38 cellular contexts compared by ENCODE assay signal in genomic region chr3:196498297-196498696, GRCh38. TPM values are rescaled to one million over a fixed set of nuclear protein-coding genes. Genes with fewer than 3 reads are reported as not detected.
DNase-seq lines count a peak whose midpoint lies in the region; ATAC-seq, FAIRE-seq and TF ChIP-seq lines count a peak whose summit lies in the region.
"Had no signal": no experiment of that assay in that cellular context is flagged by ENCODE, and none has a peak within 500 bp of the region (broad histone marks: within the 10 kb centered on the region; RNA-seq: fewer than 3 reads in every experiment).

No MANE protein-coding gene starts in this region.

- peaks cover 37% of the 10 kb centered on the region for H3K4me1 Mint-ChIP-seq in T-helper 2 cell treated with Interferon-gamma antibody and Interleukin-4, amounts not matched to agents 5 μg/mL and 100 μg/mL, for 36 hours (ENCODE audit: low read depth)
- H3K4me1 Mint-ChIP-seq in brain = peaks cover 33% of the 10 kb centered on the region

- POLR2A ChIA-PET in IMR-90 (lab: Charles Lee; ENCODE audit: unreplicated experiment) = no interaction called here

- no peak overlapping the region for H3K9ac ChIP-seq in IMR-90 (ENCODE audit: low read depth, low read length)

- H2BK120ac ChIP-seq in IMR-90 (ENCODE audit: low read depth, low read length) = no peak overlapping the region

- no peak overlapping the region for H4K5ac ChIP-seq in IMR-90 (ENCODE audit: low read depth, low read length)

- dilution Hi-C loops in IMR-90 (cut with HindIII; ENCODE audit: low sequenced_read_pairs, unreplicated experiment) = no loop called here

- peaks cover 53% of the 10 kb centered on the region for H4K20me1 ChIP-seq in IMR-90 (ENCODE audit: insufficient read depth, low read length)

- no peak overlapping the region for H2BK15ac ChIP-seq in IMR-90 (ENCODE audit: low read depth, low read length)

- TF ChIP-seq POLR2A in IMR-90 (IDR thresholded peaks at IDR 0.05; ENCODE audit: low read depth, low read length) (no peak), gastrocnemius medialis (IDR thresholded peaks at IDR 0.05) (no peak)

- H3K36me3 Mint-ChIP-seq in T-helper 2 cell treated with Interferon-gamma antibody and Interleukin-4, amounts not matched to agents 5 μg/mL and 100 μg/mL, for 36 hours (ENCODE audit: low read depth) = peaks cover 64% of the 10 kb centered on the region
- peaks cover 82% of the 10 kb centered on the region for H3K36me3 Mint-ChIP-seq in brain

- H4K8ac ChIP-seq in IMR-90 (ENCODE audit: low read depth in 2 of 2, low read length in 2 of 2) = no peak overlapping the region

- peak overlapping the region; percentile 28 for H3K4me3 Mint-ChIP-seq in T-helper 2 cell treated with Interferon-gamma antibody and Interleukin-4, amounts not matched to agents 5 μg/mL and 100 μg/mL, for 36 hours
- H3K4me3 Mint-ChIP-seq in brain = peak overlapping the region in 3 of 5 experiments; percentile 8 to 57 (median 55)
- H3K4me3 Mint-ChIP-seq: dendritic cell treated with granulocyte-macrophage colony-stimulating factor and Interleukin-4, amounts not matched to agents 40 ng/mL and 50 ng/mL, for 4 days; endodermal cell had no signal

- H2BK5ac ChIP-seq in IMR-90 (ENCODE audit: low read depth, low read length, poor library complexity, severe bottlenecking) = no peak overlapping the region

- DNase-seq in T-helper 2 cell treated with Interferon-gamma antibody and Interleukin-4, amounts not matched to agents 5 μg/mL and 100 μg/mL, for 36 hours (ENCODE audit: low spot score) = no peak
- no peak for DNase-seq in T-helper 2 cell
- no peak for DNase-seq in IMR-90
- no peak for DNase-seq in gastrocnemius medialis
- DNase-seq in NOMO-1 treated with dmso at 0.1 percent for 144 hours (lab: John Stamatoyannopoulos, UW; ENCODE audit: unreplicated experiment) = no peak
- DNase-seq in stimulated activated CD8-positive, alpha-beta memory T cell treated with anti-CD3 and anti-CD28 coated beads, Interleukin-4, amount 100 ng/mL, for 48 hours = no peak
- no peak for DNase-seq in RCC 7860 (ENCODE audit: low spot score)
- DNase-seq: 8988T; activated CD4-positive, alpha-beta T cell treated with anti-CD3 and anti-CD28 coated beads, Interleukin-2, amount 50 U/mL, for 1 hour; activated CD4-positive, CD25-positive, alpha-beta regulatory T cell; activated gamma-delta T cell; activated T-cell treated with anti-CD3 and anti-CD28 coated beads, Interleukin-2, amount 50 U/mL, for 1 hour; central memory CD4-positive, alpha-beta T cell; DMS79 treated with DMSO at 0.1 percent for 48 hours; endodermal cell; GF-D8; glutamatergic neuron; Karpas-422; left lung; mesendoderm; MV-4-11; NCI-H1436 treated with DMSO at 0.1 percent for 48 hours; NCI-H345; NCI-H748 treated with DMSO at 0.1 percent for 48 hours; SJCRH30; stimulated activated CD4-positive, alpha-beta T cell treated with anti-CD3 and anti-CD28 coated beads, Interleukin-4, amount 100 ng/mL, for 24 hours; substantia nigra had no signal

- H3K23ac ChIP-seq in IMR-90 (ENCODE audit: low read depth, low read length) = no peak overlapping the region

- FAIRE-seq in RCC 7860 (lab: Jason Lieb, UNC) = no peak
- FAIRE-seq: islet of Langerhans had no signal

- BruUV-seq in IMR-90 (replicated peaks; lab: Mats Ljungman, UMichigan) = no TSS peak

- no peak overlapping the region for H3K27ac Mint-ChIP-seq in T-helper 2 cell treated with Interferon-gamma antibody and Interleukin-4, amounts not matched to agents 5 μg/mL and 100 μg/mL, for 36 hours
- no peak overlapping the region for H3K27ac Mint-ChIP-seq in brain
- H3K27ac Mint-ChIP-seq: dendritic cell treated with granulocyte-macrophage colony-stimulating factor and Interleukin-4, amounts not matched to agents 40 ng/mL and 50 ng/mL, for 4 days had no signal

- H2AK9ac ChIP-seq in IMR-90 (replicated peaks; ENCODE audit: low read depth, low read length, poor library complexity) = no peak overlapping the region

- H3K4me3 ChIP-seq in IMR-90 (ENCODE audit: insufficient read depth, low read depth, low read length) (no peak overlapping the region), gastrocnemius medialis (no peak overlapping the region)
- H3K4me3 ChIP-seq: ascending aorta, left lung, SJCRH30 had no signal

- WGBS in IMR-90 (ENCODE audit: extremely low coverage in 2 of 2, insufficient read length in 1 of 2), 2 experiments = no CpG with 5 or more reads among the region's 8 CpGs

- no peaks in the 10 kb centered on the region for H3K27me3 ChIP-seq in IMR-90 (ENCODE audit: control insufficient read depth, insufficient read depth, low read length)
- no peaks in the 10 kb centered on the region for H3K27me3 ChIP-seq in gastrocnemius medialis
- H3K27me3 ChIP-seq: ascending aorta, left lung, neutrophil, SJCRH30 had no signal

- H3K18ac ChIP-seq in IMR-90 (ENCODE audit: low read depth, low read length) = no peak overlapping the region

- H4K91ac ChIP-seq in IMR-90 (ENCODE audit: insufficient read depth, low read depth, low read length) = no peak overlapping the region

- H2BK20ac ChIP-seq in IMR-90 (ENCODE audit: low read depth, low read length) = no peak overlapping the region

- in situ Hi-C loops in IMR-90 (cut with MboI; ENCODE audit: low sequenced_read_pairs) = no loop called here
- in situ Hi-C loops in gastrocnemius medialis (cut with MboI; ENCODE audit: low sequenced_read_pairs in 4 of 4) = no loop called here

- no peak for TF ChIP-seq RAD21 in IMR-90 (IDR thresholded peaks at IDR 0.05; ENCODE audit: low read length)

- CTCF ChIA-PET in IMR-90 (lab: Yijun Ruan, JAX) = no interaction called here

- no peak for ATAC-seq in IMR-90 (ENCODE audit: low read depth)
- no peak for ATAC-seq in gastrocnemius medialis
- ATAC-seq: left lung, sciatic nerve had no signal

- no peak overlapping the region for H3K14ac ChIP-seq in IMR-90 (replicated peaks; ENCODE audit: low read depth, low read length)

- H3K4me2 ChIP-seq in IMR-90 (ENCODE audit: low read depth, low read length) = no peak overlapping the region

- H3K9me1 ChIP-seq in IMR-90 (ENCODE audit: insufficient read depth, low read length) = peaks cover 8% of the 10 kb centered on the region

- H3K4ac ChIP-seq in IMR-90 (ENCODE audit: low read depth, low read length) = no peak overlapping the region

- no peaks in the 10 kb centered on the region for H3K9me3 ChIP-seq in IMR-90 (ENCODE audit: control insufficient read depth, insufficient read depth, low read length)
- H3K9me3 ChIP-seq in gastrocnemius medialis = no peaks in the 10 kb centered on the region
- H3K9me3 ChIP-seq: ascending aorta, left lung, neutrophil, SJCRH30 had no signal

- H3K9me3 Mint-ChIP-seq in T-helper 2 cell treated with Interferon-gamma antibody and Interleukin-4, amounts not matched to agents 5 μg/mL and 100 μg/mL, for 36 hours = no peaks in the 10 kb centered on the region
- H3K9me3 Mint-ChIP-seq in brain = peaks cover 4 to 15% (median 5%) of the 10 kb centered on the region in 5 experiments
- H3K9me3 Mint-ChIP-seq: dendritic cell treated with granulocyte-macrophage colony-stimulating factor and Interleukin-4, amounts not matched to agents 40 ng/mL and 50 ng/mL, for 4 days; endodermal cell; type B pancreatic cell had no signal

- peaks cover 6 to 66% of the 10 kb centered on the region in 2 experiments; a peak in 3 of 4 replicates for H3K79me1 ChIP-seq in IMR-90 (ENCODE audit: low read depth in 1 of 2, low read length in 2 of 2)

- H2AFZ ChIP-seq in IMR-90 (replicated peaks; ENCODE audit: low read length, poor library complexity) = no peak overlapping the region

- H3K4me1 ChIP-seq in IMR-90 (ENCODE audit: control insufficient read depth, insufficient read depth, low read length) (peaks cover 2% of the 10 kb centered on the region; the same call in 1 of the 2 replicates), gastrocnemius medialis (peaks cover 23 to 33% of the 10 kb centered on the region in 2 donors)
- H3K4me1 ChIP-seq: SJCRH30 had no signal

- intact Hi-C loops in IMR-90 (cut with micrococcal nuclease) (no loop called here), gastrocnemius medialis (cut with DNase I; ENCODE audit: low total_unique reads) (no loop called here)

- no peak overlapping the region for H3K56ac ChIP-seq in IMR-90 (ENCODE audit: extremely low read depth, insufficient read depth, low read length)

- no peak overlapping the region for H2AK5ac ChIP-seq in IMR-90 (ENCODE audit: low read depth, low read length)

- H3K36me3 ChIP-seq in IMR-90 (ENCODE audit: control insufficient read depth, insufficient read depth, low read length) = peaks cover 3% of the 10 kb centered on the region; the same call in 1 of the 2 replicates
- no peaks in the 10 kb centered on the region for H3K36me3 ChIP-seq in gastrocnemius medialis
- H3K36me3 ChIP-seq: ascending aorta had no signal

- no peaks in the 10 kb centered on the region for H3K27me3 Mint-ChIP-seq in T-helper 2 cell treated with Interferon-gamma antibody and Interleukin-4, amounts not matched to agents 5 μg/mL and 100 μg/mL, for 36 hours (ENCODE audit: low read depth)
- H3K27me3 Mint-ChIP-seq in brain = peaks cover 17% of the 10 kb centered on the region
- H3K27me3 Mint-ChIP-seq: dendritic cell treated with granulocyte-macrophage colony-stimulating factor and Interleukin-4, amounts not matched to agents 40 ng/mL and 50 ng/mL, for 4 days; type B pancreatic cell had no signal

- TF ChIP-seq CTCF in IMR-90 (conservative IDR thresholded peaks at IDR 0.05; ENCODE audit: low read depth, low read length) (no peak), brain (conservative IDR thresholded peaks at IDR 0.05) (no peak), gastrocnemius medialis (IDR thresholded peaks at IDR 0.05 in 4 of 5, conservative IDR thresholded peaks at IDR 0.05 in 1 of 5) (no peak)

- H3K27ac ChIP-seq in IMR-90 (ENCODE audit: insufficient read depth, low read length) (no peak overlapping the region), gastrocnemius medialis (peak overlapping the region; percentile 91 to 95 (median 93))
- H3K27ac ChIP-seq: C4-2B, left lung, neutrophil, SJCRH30 had no signal

TF ChIP-seq in IMR-90, 13 proteins besides CTCF, POLR2A, EP300 and RAD21:
- TF ChIP-seq CHD1 (IDR thresholded peaks at IDR 0.05; ENCODE audit: low read depth, low read length) (no peak), CEBPB (IDR thresholded peaks at IDR 0.05; ENCODE audit: low read depth, low read length) (peak; percentile 46; the same call in 1 of the 2 replicates)
TF ChIP-seq in IMR-90: peak in this region for 1.

RNA-seq across cellular contexts. Expression of gene RNF168, which starts 5.3 kb away (rescaled TPM):
- total RNA-seq in IMR-90 (2012; rRNA removed) (15.2 and 18.1 TPM in 2 replicates), gastrocnemius medialis (10 to 100 TPM in 3 of 4 donors, 1 to 10 TPM in 1; 6.5 to 14.6 (median 11.0) TPM)
- polyA plus RNA-seq in IMR-90 (2012; rRNA removed) (2.5 TPM in 2 replicates), brain (ENCODE audit: insufficient read depth, low read depth, low replicate concordance) (5.1 TPM)
- 0.81 and 1.3 TPM in 2 replicates for polyA plus RNA-seq in IMR-90 (2012; cell fraction: cytosol; rRNA removed)
- 1.3 and 3.3 TPM in 2 replicates for polyA plus RNA-seq in IMR-90 (2012; cell fraction: nucleus; rRNA removed; ENCODE audit: low replicate concordance)

RNA-seq across cellular contexts. Expression of gene SMCO1, which starts 16.8 kb away (rescaled TPM):
- total RNA-seq in IMR-90 (2012; rRNA removed) = not detected in 2 replicates
- polyA plus RNA-seq in IMR-90 (2012; rRNA removed) = not detected in 2 replicates
- not detected in 2 replicates for polyA plus RNA-seq in IMR-90 (2012; cell fraction: cytosol; rRNA removed)
- 0.03 TPM in 1 of 2 replicates, not detected in the other for polyA plus RNA-seq in IMR-90 (2012; cell fraction: nucleus; rRNA removed; ENCODE audit: low replicate concordance)
- polyA plus RNA-seq in brain (ENCODE audit: insufficient read depth, low read depth, low replicate concordance) = not detected
- 1 to 10 TPM in 3 of 4 donors, under 1 TPM in 1; 0.46 to 2.2 (median 1.5) TPM for total RNA-seq in gastrocnemius medialis
- total RNA-seq: ascending aorta, endodermal cell, H4, left lung, posterior vena cava, sciatic nerve, SJCRH30 had no signal
- polyA plus RNA-seq: esophagus had no signal
